In the genomic region with DNA sequence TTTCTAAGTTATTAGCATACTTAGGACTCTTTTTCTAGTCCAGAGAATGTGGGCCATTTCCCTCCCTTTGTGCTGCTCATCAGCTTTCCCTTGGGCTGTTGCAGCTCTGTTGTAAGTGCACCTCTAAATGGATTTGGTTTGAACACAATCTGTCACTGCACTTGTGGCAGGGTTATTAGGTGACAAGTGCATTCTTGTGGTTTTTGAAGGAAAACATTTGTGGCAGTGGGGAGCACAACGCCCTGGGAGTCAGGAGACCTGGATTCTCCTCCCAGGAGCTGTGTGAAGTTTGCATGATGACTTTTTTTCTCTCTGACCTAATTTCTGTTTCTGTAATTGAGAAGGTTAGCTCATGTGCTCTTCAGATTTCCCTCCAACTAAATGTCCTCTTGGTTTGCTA, we compare ENCODE assay signal across 14 cellular contexts.
A peak's percentile ranks its signal among the peaks of the same experiment; 100 is the strongest.
DNase-seq lines count a peak whose midpoint lies in the region; ATAC-seq and TF ChIP-seq lines count a peak whose summit lies in the region.
"Had no signal": no experiment of that assay in that cellular context is flagged by ENCODE, and none has a peak within 500 bp of the region (broad histone marks: within the 10 kb centered on the region; RNA-seq: fewer than 3 reads in every experiment).

No MANE protein-coding gene starts in this region.

- H3K23ac ChIP-seq in mesendoderm (ENCODE audit: low read length): no peak overlapping the region

- H3K18ac ChIP-seq in mesendoderm (ENCODE audit: low read length): no peak overlapping the region

- H4K5ac ChIP-seq in mesendoderm (ENCODE audit: low read length): no peak overlapping the region

- no peak overlapping the region for H2BK5ac ChIP-seq in mesendoderm (ENCODE audit: low read length)

- no peak overlapping the region for H3K4me2 ChIP-seq in mesendoderm (ENCODE audit: low read length)

- no peaks in the 10 kb centered on the region for H3K4me1 ChIP-seq in left lung
- H3K4me1 ChIP-seq in upper lobe of left lung: peaks cover 0 to 5% (median 0%) of the 10 kb centered on the region in 4 donors
- H3K4me1 ChIP-seq in mesendoderm (ENCODE audit: control insufficient read depth, low read depth, low read length): no peaks in the 10 kb centered on the region
- H3K4me1 ChIP-seq: Caco-2 had no signal

- WGBS in upper lobe of left lung, 2 donors: 10 to 19% methylated on average over 1 of the region's 1 CpG
- WGBS in mesendoderm (ENCODE audit: extremely low coverage, insufficient coverage, low lambda C conversion rate): no CpG with 5 or more reads among the region's 1 CpG

- intact Hi-C loops in left lung (cut with DNase I): no loop called here

- no peak overlapping the region for H3K4me3 ChIP-seq in left lung
- no peak overlapping the region for H3K4me3 ChIP-seq in upper lobe of left lung
- no peak overlapping the region for H3K4me3 ChIP-seq in mesendoderm (ENCODE audit: low read length)
- H3K4me3 ChIP-seq in MG63: no peak overlapping the region

- H3K36me3 ChIP-seq in left lung: no peaks in the 10 kb centered on the region
- no peaks in the 10 kb centered on the region for H3K36me3 ChIP-seq in upper lobe of left lung
- no peaks in the 10 kb centered on the region for H3K36me3 ChIP-seq in mesendoderm (ENCODE audit: control insufficient read depth, insufficient read depth, low read length)
- H3K36me3 ChIP-seq in MG63: no peaks in the 10 kb centered on the region

- no peak overlapping the region for H3K9ac ChIP-seq in mesendoderm (ENCODE audit: low read length)

- H3K9me3 ChIP-seq in left lung (no peaks in the 10 kb centered on the region), upper lobe of left lung (no peaks in the 10 kb centered on the region), MG63 (no peaks in the 10 kb centered on the region)
- H3K9me3 ChIP-seq: Caco-2 had no signal

- TF ChIP-seq POLR2A in upper lobe of left lung (IDR thresholded peaks at IDR 0.05): no peak

- no peak overlapping the region for H2BK15ac ChIP-seq in mesendoderm (replicated peaks; ENCODE audit: low read depth)

- no peaks in the 10 kb centered on the region for H3K79me2 ChIP-seq in mesendoderm (ENCODE audit: control insufficient read depth, insufficient read depth, low read length)

- H3K27me3 ChIP-seq in left lung (no peaks in the 10 kb centered on the region), upper lobe of left lung (no peaks in the 10 kb centered on the region), mesendoderm (ENCODE audit: insufficient read depth, low read length, poor library complexity) (no peaks in the 10 kb centered on the region), MG63 (no peaks in the 10 kb centered on the region)

- TF ChIP-seq CTCF in left lung (IDR thresholded peaks at IDR 0.05) (no peak), upper lobe of left lung (IDR thresholded peaks at IDR 0.05) (no peak)

- H3K4ac ChIP-seq in mesendoderm (ENCODE audit: low read depth, low read length): no peak overlapping the region

- peak in 1 of 4 donors; percentile 91 for TF ChIP-seq EP300 in upper lobe of left lung (IDR thresholded peaks at IDR 0.05)

- no peaks in the 10 kb centered on the region for H3K79me1 ChIP-seq in mesendoderm (ENCODE audit: low read length)

- H3K27ac ChIP-seq in left lung (no peak overlapping the region), upper lobe of left lung (peak overlapping the region in 1 of 4 donors; percentile 48), mesendoderm (ENCODE audit: low read depth, low read length) (no peak overlapping the region)

- DNase-seq in HK-2 (ENCODE audit: unreplicated experiment): peak; percentile 9
- DNase-seq in RPMI8226: peak; percentile 37
- peak in 1 of 2 donors; percentile 47 for DNase-seq in left lung
- peak in 1 of 2 donors; percentile 72 for DNase-seq in upper lobe of left lung
- no peak for DNase-seq in mesendoderm
- DNase-seq in MG63: no peak
- DNase-seq: AML-193, Caco-2, EL, H7, NCI-H187, NCI-H774 had no signal

- no peak overlapping the region for H4K8ac ChIP-seq in mesendoderm (ENCODE audit: low read depth, low read length)

- no peak overlapping the region for H2BK120ac ChIP-seq in mesendoderm (ENCODE audit: low read depth, low read length)

- no peak overlapping the region for H2AK5ac ChIP-seq in mesendoderm (ENCODE audit: low read length)

- no peak overlapping the region for H3K56ac ChIP-seq in mesendoderm (ENCODE audit: low read length)

- ATAC-seq in left lung (peak; percentile 96), upper lobe of left lung (ENCODE audit: low FRiP score in 2 of 2) (peak; percentile 26 to 92), GM18861 (IDR thresholded peaks at IDR 0.05; ENCODE audit: unreplicated experiment) (no peak)
- ATAC-seq: Right ventricle myocardium inferior had no signal

Comparison
In these comparisons a context has a peak if more than half of its experiments do, and no peak if none do; other contexts are left out.
1. DNase-seq: peak in HK-2 (single experiment) and RPMI8226 (single experiment); none in mesendoderm (single experiment) and MG63 (single experiment).